15 cellular contexts compared by ENCODE assay signal in genomic region chr11:19239039-19239438, GRCh38. TPM values are rescaled to one million over a fixed set of nuclear protein-coding genes. Genes with fewer than 3 reads are reported as not detected.
DNase-seq lines count a peak whose midpoint lies in the region; ATAC-seq and TF ChIP-seq lines count a peak whose summit lies in the region.
"Had no signal": no experiment of that assay in that cellular context is flagged by ENCODE, and none has a peak within 500 bp of the region (broad histone marks: within the 10 kb centered on the region; RNA-seq: fewer than 3 reads in every experiment).

No MANE protein-coding gene starts in this region.

- no peak for TF ChIP-seq RAD21 in SK-N-SH (IDR thresholded peaks at IDR 0.05; ENCODE audit: low read length)

- H3K27ac Mint-ChIP-seq in activated naive CD4-positive, alpha-beta T cell treated with anti-CD3 and anti-CD28 coated beads, Interleukin-2, amount 50 U/mL, for 24 hours = no peak overlapping the region
- no peak overlapping the region for H3K27ac Mint-ChIP-seq in activated naive CD4-positive, alpha-beta T cell treated with anti-CD3 and anti-CD28 coated beads, Interleukin-2, amount 50 U/mL, for 72 hours
- no peak overlapping the region for H3K27ac Mint-ChIP-seq in activated T-helper 17 cell treated with anti-CD3 and anti-CD28 coated beads, Interleukin-2, amount 50 U/mL, for 72 hours
- no peak overlapping the region for H3K27ac Mint-ChIP-seq in progenitor cell of endocrine pancreas

- TF ChIP-seq CTCF in Loucy (conservative IDR thresholded peaks at IDR 0.05; ENCODE audit: low read length) (no peak), progenitor cell of endocrine pancreas (IDR thresholded peaks at IDR 0.05; ENCODE audit: unreplicated experiment) (no peak), SK-N-SH (IDR thresholded peaks at IDR 0.05) (no peak)

- H3K9me2 ChIP-seq in Loucy (replicated peaks; ENCODE audit: low read depth, low read length) (no peaks in the 10 kb centered on the region), SK-N-SH (no peaks in the 10 kb centered on the region)

- no peaks in the 10 kb centered on the region for H3K36me3 Mint-ChIP-seq in activated naive CD4-positive, alpha-beta T cell treated with anti-CD3 and anti-CD28 coated beads, Interleukin-2, amount 50 U/mL, for 24 hours
- H3K36me3 Mint-ChIP-seq in activated naive CD4-positive, alpha-beta T cell treated with anti-CD3 and anti-CD28 coated beads, Interleukin-2, amount 50 U/mL, for 72 hours = peaks cover 12 to 55% of the 10 kb centered on the region in 2 donors
- peaks cover 55% of the 10 kb centered on the region for H3K36me3 Mint-ChIP-seq in activated T-helper 17 cell treated with anti-CD3 and anti-CD28 coated beads, Interleukin-2, amount 50 U/mL, for 72 hours (ENCODE audit: low read depth)
- H3K36me3 Mint-ChIP-seq in progenitor cell of endocrine pancreas (ENCODE audit: insufficient read depth) = peaks cover 15% of the 10 kb centered on the region
- H3K36me3 Mint-ChIP-seq: IgD-negative memory B cell had no signal

- H3K36me3 ChIP-seq in Loucy (ENCODE audit: insufficient read depth, low read length) (peaks cover 52% of the 10 kb centered on the region), SK-N-SH (replicated peaks in 1 of 2; ENCODE audit: control insufficient read depth in 1 of 2, insufficient read depth in 2 of 2, low read length in 1 of 2) (peaks cover 0 to 21% of the 10 kb centered on the region in 2 experiments)

- peak overlapping the region; percentile 94 for H3K9ac ChIP-seq in Loucy (ENCODE audit: low read depth, low read length, poor library complexity, severe bottlenecking)
- no peak overlapping the region for H3K9ac ChIP-seq in SK-N-SH

- H3K4me1 Mint-ChIP-seq in activated naive CD4-positive, alpha-beta T cell treated with anti-CD3 and anti-CD28 coated beads, Interleukin-2, amount 50 U/mL, for 24 hours = peaks cover 18% of the 10 kb centered on the region
- peaks cover 5% of the 10 kb centered on the region for H3K4me1 Mint-ChIP-seq in activated T-helper 17 cell treated with anti-CD3 and anti-CD28 coated beads, Interleukin-2, amount 50 U/mL, for 72 hours
- H3K4me1 Mint-ChIP-seq in progenitor cell of endocrine pancreas (ENCODE audit: low read depth) = peaks cover 5% of the 10 kb centered on the region

- H3K9me3 Mint-ChIP-seq in activated naive CD4-positive, alpha-beta T cell treated with anti-CD3 and anti-CD28 coated beads, Interleukin-2, amount 50 U/mL, for 24 hours = no peaks in the 10 kb centered on the region
- no peaks in the 10 kb centered on the region for H3K9me3 Mint-ChIP-seq in activated naive CD4-positive, alpha-beta T cell treated with anti-CD3 and anti-CD28 coated beads, Interleukin-2, amount 50 U/mL, for 72 hours
- H3K9me3 Mint-ChIP-seq in activated T-helper 17 cell treated with anti-CD3 and anti-CD28 coated beads, Interleukin-2, amount 50 U/mL, for 72 hours = no peaks in the 10 kb centered on the region
- no peaks in the 10 kb centered on the region for H3K9me3 Mint-ChIP-seq in progenitor cell of endocrine pancreas (ENCODE audit: low read depth)

- H3K79me2 ChIP-seq in Loucy (ENCODE audit: insufficient read depth, low read length) = peaks cover 81% of the 10 kb centered on the region
- no peaks in the 10 kb centered on the region; the same call in none of the 2 replicates for H3K79me2 ChIP-seq in SK-N-SH (ENCODE audit: insufficient read depth)

- H3K4me1 ChIP-seq in Loucy (ENCODE audit: insufficient read depth, low read length, poor library complexity, severe bottlenecking) (peaks cover 59% of the 10 kb centered on the region), SK-N-SH (ENCODE audit: control insufficient read depth in 1 of 2, insufficient read depth in 2 of 2, low read depth in 1 of 2, low read length in 1 of 2) (peaks cover 0 to 9% of the 10 kb centered on the region in 2 experiments; a peak in 2 of 4 replicates)

- H3F3A ChIP-seq in Loucy (ENCODE audit: low read depth) (peaks cover 7% of the 10 kb centered on the region; the same call in 1 of the 2 replicates), SK-N-SH (replicated peaks; ENCODE audit: insufficient read depth) (no peaks in the 10 kb centered on the region)

- H3K9me3 ChIP-seq in Loucy (ENCODE audit: insufficient read depth, low read depth, low read length) (no peaks in the 10 kb centered on the region), SK-N-SH (no peaks in the 10 kb centered on the region)

- H3K4me2 ChIP-seq in Loucy (ENCODE audit: low read depth, low read length, poor library complexity, severe bottlenecking) = peak overlapping the region; percentile 98
- H3K4me2 ChIP-seq in SK-N-SH = no peak overlapping the region

- H2AFZ ChIP-seq in Loucy (ENCODE audit: low read length) (no peak overlapping the region), SK-N-SH (ENCODE audit: low read depth) (no peak overlapping the region)

- WGBS in SK-N-SH (ENCODE audit: low lambda C conversion rate) = 98% methylated on average over 3 of the region's 3 CpGs

- no peaks in the 10 kb centered on the region for H3K27me3 ChIP-seq in Loucy (ENCODE audit: insufficient read depth, low read length, poor library complexity, severe bottlenecking)
- no peaks in the 10 kb centered on the region for H3K27me3 ChIP-seq in SK-N-SH (ENCODE audit: insufficient read depth)

- no peak for ATAC-seq in activated naive CD4-positive, alpha-beta T cell treated with anti-CD3 and anti-CD28 coated beads, Interleukin-2, amount 50 U/mL, for 72 hours
- ATAC-seq in activated T-helper 17 cell treated with anti-CD3 and anti-CD28 coated beads, Interleukin-2, amount 50 U/mL, for 72 hours (replicated peaks) = no peak
- ATAC-seq: activated CD4-positive, CD25-positive, alpha-beta regulatory T cell treated with anti-CD3 and anti-CD28 coated beads, Interleukin-2, amount 50 U/mL, for 24 hours had no signal

- CTCF ChIA-PET in SK-N-SH (lab: Yijun Ruan, JAX) = interaction anchor here (0.7 to 2.9 kb wide), 6 partner anchors 9 to 438 kb away, joined by 3 to 11 read pairs (median 4); no protein-coding TSS in a partner anchor

- peak overlapping the region; percentile 89 for H3K4me3 ChIP-seq in Loucy (ENCODE audit: low read length, poor library complexity, severe bottlenecking)
- H3K4me3 ChIP-seq in SK-N-SH (ENCODE audit: low read depth in 2 of 2, low read length in 1 of 2) = no peak overlapping the region

- no peak overlapping the region for H3K27ac ChIP-seq in SK-N-SH (ENCODE audit: low read depth in 2 of 2, low read length in 1 of 2)

- DNase-seq in activated naive CD4-positive, alpha-beta T cell treated with anti-CD3 and anti-CD28 coated beads, Interleukin-2, amount 50 U/mL, for 72 hours (ENCODE audit: low spot score in 2 of 2) = no peak
- DNase-seq in progenitor cell of endocrine pancreas (ENCODE audit: low spot score, unreplicated experiment) (no peak), D341Med (ENCODE audit: low spot score) (no peak), SK-N-SH (no peak), NCI-H187 treated with DMSO at 0.1 percent for 48 hours (lab: John Stamatoyannopoulos, UW) (no peak)
- DNase-seq: cortex of kidney, foreskin fibroblast, GF-D8, NCI-H2171, SHP77 had no signal

- peaks cover 37% of the 10 kb centered on the region for H4K20me1 ChIP-seq in Loucy (ENCODE audit: insufficient read depth, low read length, poor library complexity, severe bottlenecking)
- H4K20me1 ChIP-seq in SK-N-SH (ENCODE audit: insufficient read depth) = no peaks in the 10 kb centered on the region

- H3K27me3 Mint-ChIP-seq in activated naive CD4-positive, alpha-beta T cell treated with anti-CD3 and anti-CD28 coated beads, Interleukin-2, amount 50 U/mL, for 24 hours = peaks cover 18% of the 10 kb centered on the region
- H3K27me3 Mint-ChIP-seq in activated T-helper 17 cell treated with anti-CD3 and anti-CD28 coated beads, Interleukin-2, amount 50 U/mL, for 72 hours = peaks cover 13% of the 10 kb centered on the region
- H3K27me3 Mint-ChIP-seq in progenitor cell of endocrine pancreas = peaks cover 25% of the 10 kb centered on the region

- TF ChIP-seq EP300 in SK-N-SH (IDR thresholded peaks at IDR 0.05; ENCODE audit: borderline replicate concordance in 1 of 2, low read depth in 1 of 2, low read length in 1 of 2) = no peak

- H3K4me3 Mint-ChIP-seq in activated naive CD4-positive, alpha-beta T cell treated with anti-CD3 and anti-CD28 coated beads, Interleukin-2, amount 50 U/mL, for 24 hours = peak overlapping the region; percentile 36
- peak overlapping the region; percentile 49 for H3K4me3 Mint-ChIP-seq in activated T-helper 17 cell treated with anti-CD3 and anti-CD28 coated beads, Interleukin-2, amount 50 U/mL, for 72 hours
- H3K4me3 Mint-ChIP-seq in progenitor cell of endocrine pancreas (ENCODE audit: low read depth) = peak overlapping the region; percentile 42

- POLR2A ChIA-PET in SK-N-SH (lab: Yijun Ruan, JAX) = no interaction called here

TF ChIP-seq in SK-N-SH, 30 proteins besides CTCF, POLR2A, EP300 and RAD21 (continues in another document):
- TF ChIP-seq EZH2phosphoT487 (IDR thresholded peaks at IDR 0.05; ENCODE audit: borderline replicate concordance, low read depth) (no peak), FOXM1 (IDR thresholded peaks at IDR 0.05; ENCODE audit: low read depth) (no peak), RFX5 (IDR thresholded peaks at IDR 0.05; ENCODE audit: low read length) (no peak), MXI1 (IDR thresholded peaks at IDR 0.05; ENCODE audit: low read depth, low read length) (no peak)

RNA-seq across cellular contexts. Expression of gene E2F8, which starts 1.7 kb away (rescaled TPM):
- 10 to 100 TPM; 24.8 to 35.8 TPM for total RNA-seq in activated naive CD4-positive, alpha-beta T cell treated with anti-CD3 and anti-CD28 coated beads, Interleukin-2, amount 50 U/mL, for 72 hours
- total RNA-seq in activated T-helper 17 cell treated with anti-CD3 and anti-CD28 coated beads, Interleukin-2, amount 50 U/mL, for 72 hours = 10 to 100 TPM; 15.7 to 26.1 TPM
- 9.2 and 9.4 TPM in 2 replicates for total RNA-seq in progenitor cell of endocrine pancreas
- polyA plus RNA-seq in SK-N-SH (2012; rRNA removed) = 2.5 and 2.7 TPM in 2 replicates
- polyA plus RNA-seq in SK-N-SH (2012; cell fraction: cytosol; rRNA removed) = 2.0 and 2.1 TPM in 2 replicates
- polyA plus RNA-seq in SK-N-SH (2012; cell fraction: nucleus; rRNA removed) = 2.9 and 3.6 TPM in 2 replicates
- polyA plus RNA-seq: IgD-negative memory B cell had no signal

RNA-seq across cellular contexts. Expression of gene CSRP3, which starts 37.3 kb away (rescaled TPM):
- not detected for total RNA-seq in activated naive CD4-positive, alpha-beta T cell treated with anti-CD3 and anti-CD28 coated beads, Interleukin-2, amount 50 U/mL, for 72 hours
- total RNA-seq in activated T-helper 17 cell treated with anti-CD3 and anti-CD28 coated beads, Interleukin-2, amount 50 U/mL, for 72 hours = not detected
- total RNA-seq in progenitor cell of endocrine pancreas = not detected in 2 replicates
- not detected in 2 replicates for polyA plus RNA-seq in SK-N-SH (2012; rRNA removed)
- 0.04 TPM in 1 of 2 replicates, not detected in the other for polyA plus RNA-seq in SK-N-SH (2012; cell fraction: cytosol; rRNA removed)
- polyA plus RNA-seq in SK-N-SH (2012; cell fraction: nucleus; rRNA removed) = not detected in 2 replicates
- polyA plus RNA-seq: IgD-negative memory B cell had no signal
